19 cellular contexts compared by ENCODE assay signal in the genomic region with DNA sequence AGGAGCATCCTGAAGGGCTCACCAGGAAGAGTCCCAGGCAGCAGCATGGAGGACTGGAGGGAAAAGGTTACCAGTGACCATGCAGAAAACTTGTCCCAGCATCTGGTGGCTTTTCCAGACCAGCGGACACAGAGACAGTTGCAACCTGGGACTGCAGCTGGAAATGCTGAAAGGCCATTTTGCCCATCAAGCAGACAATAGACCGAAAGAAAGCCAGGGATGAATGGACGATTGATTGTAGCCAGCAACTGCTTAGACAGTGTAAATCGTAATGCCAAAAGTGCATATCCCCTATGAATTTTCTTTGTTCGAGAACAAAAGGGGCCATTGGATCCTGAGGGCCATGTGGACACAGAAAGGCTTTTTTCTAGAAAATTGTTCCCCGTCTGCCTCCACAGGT.
"Had no signal": no experiment of that assay in that cellular context is flagged by ENCODE, and none has a peak within 500 bp of the region (broad histone marks: within the 10 kb centered on the region; RNA-seq: fewer than 3 reads in every experiment).

No MANE protein-coding gene starts in this region.

- H3K27me3 Mint-ChIP-seq: activated naive CD8-positive, alpha-beta T cell treated with anti-CD3 and anti-CD28 coated beads for 36 hours; dendritic cell treated with granulocyte-macrophage colony-stimulating factor and Interleukin-4, amounts not matched to agents 40 ng/mL and 50 ng/mL, for 4 days; effector memory CD8-positive, alpha-beta T cell had no signal

- H3K4me1 Mint-ChIP-seq: activated naive CD8-positive, alpha-beta T cell treated with anti-CD3 and anti-CD28 coated beads for 36 hours; memory B cell; natural killer cell; stimulated activated naive CD8-positive, alpha-beta T cell treated with anti-CD3 and anti-CD28 coated beads, Interleukin-15, amount 100 ng/mL, for 72 hours had no signal

- H3K27ac Mint-ChIP-seq: activated naive CD8-positive, alpha-beta T cell treated with anti-CD3 and anti-CD28 coated beads for 36 hours; activated T-cell treated with anti-CD3 and anti-CD28 coated beads, Interleukin-2, amount 50 U/mL, for 72 hours; dendritic cell treated with granulocyte-macrophage colony-stimulating factor and Interleukin-4, amounts not matched to agents 40 ng/mL and 50 ng/mL, for 4 days; effector memory CD8-positive, alpha-beta T cell; memory B cell; natural killer cell; stimulated activated naive CD8-positive, alpha-beta T cell treated with anti-CD3 and anti-CD28 coated beads, Interleukin-15, amount 100 ng/mL, for 72 hours; WTC11 had no signal

- H3K9me3 Mint-ChIP-seq: activated naive CD8-positive, alpha-beta T cell treated with anti-CD3 and anti-CD28 coated beads for 36 hours; activated T-cell treated with anti-CD3 and anti-CD28 coated beads, Interleukin-2, amount 50 U/mL, for 72 hours; dendritic cell treated with granulocyte-macrophage colony-stimulating factor and Interleukin-4, amounts not matched to agents 40 ng/mL and 50 ng/mL, for 4 days; effector memory CD8-positive, alpha-beta T cell; memory B cell; natural killer cell; stimulated activated naive CD8-positive, alpha-beta T cell treated with anti-CD3 and anti-CD28 coated beads, Interleukin-15, amount 100 ng/mL, for 72 hours; WTC11 had no signal

- H3K27ac ChIP-seq: foreskin keratinocyte, heart right ventricle, left lung, psoas muscle, right lobe of liver, spleen, tibial artery, uterus had no signal

- H3K4me3 ChIP-seq: heart right ventricle, left lung, psoas muscle, right lobe of liver, spleen, tibial artery, uterus had no signal

- H3K4me3 Mint-ChIP-seq: activated naive CD8-positive, alpha-beta T cell treated with anti-CD3 and anti-CD28 coated beads for 36 hours; activated T-cell treated with anti-CD3 and anti-CD28 coated beads, Interleukin-2, amount 50 U/mL, for 72 hours; dendritic cell treated with granulocyte-macrophage colony-stimulating factor and Interleukin-4, amounts not matched to agents 40 ng/mL and 50 ng/mL, for 4 days; effector memory CD8-positive, alpha-beta T cell; memory B cell; natural killer cell; stimulated activated naive CD8-positive, alpha-beta T cell treated with anti-CD3 and anti-CD28 coated beads, Interleukin-15, amount 100 ng/mL, for 72 hours; WTC11 had no signal

- H3K9me3 ChIP-seq: heart right ventricle, left lung, psoas muscle, right lobe of liver, spleen, tibial artery, uterus had no signal

- H3K36me3 Mint-ChIP-seq: activated naive CD8-positive, alpha-beta T cell treated with anti-CD3 and anti-CD28 coated beads for 36 hours; memory B cell; natural killer cell had no signal

- DNase-seq: activated CD4-positive, alpha-beta T cell treated with anti-CD3 and anti-CD28 coated beads for 48 hours; activated CD8-positive, alpha-beta memory T cell treated with anti-CD3 and anti-CD28 coated beads, Interleukin-2, amount 50 U/mL, for 48 hours; activated naive CD8-positive, alpha-beta T cell treated with anti-CD3 and anti-CD28 coated beads for 36 hours; activated T-cell treated with anti-CD3 and anti-CD28 coated beads, Interleukin-2, amount 50 U/mL, for 72 hours; effector memory CD8-positive, alpha-beta T cell; foreskin keratinocyte; heart right ventricle; islet precursor cell; left lung; natural killer cell; psoas muscle; right lobe of liver; spleen; stimulated activated naive CD8-positive, alpha-beta T cell treated with anti-CD3 and anti-CD28 coated beads, Interleukin-15, amount 100 ng/mL, for 72 hours; tibial artery; uterus had no signal

- ATAC-seq: activated T-cell treated with anti-CD3 and anti-CD28 coated beads, Interleukin-2, amount 50 U/mL, for 72 hours; effector memory CD8-positive, alpha-beta T cell; foreskin keratinocyte; heart right ventricle; left lung; natural killer cell; psoas muscle; right lobe of liver; stimulated activated naive CD8-positive, alpha-beta T cell treated with anti-CD3 and anti-CD28 coated beads, Interleukin-15, amount 100 ng/mL, for 72 hours; WTC11 had no signal

- H3K4me1 ChIP-seq: foreskin keratinocyte, left lung, psoas muscle, right lobe of liver, tibial artery, uterus had no signal

- H3K27me3 ChIP-seq: foreskin keratinocyte, heart right ventricle, left lung, right lobe of liver, spleen, tibial artery, uterus had no signal

- H3K36me3 ChIP-seq: uterus had no signal
